ENCODE assay signal across 9 cellular contexts in genomic region chr1:242243472-242243871, GRCh38.
DNase-seq lines count a peak whose midpoint lies in the region; ATAC-seq and TF ChIP-seq lines count a peak whose summit lies in the region.
"Had no signal": no experiment of that assay in that cellular context is flagged by ENCODE, and none has a peak within 500 bp of the region (broad histone marks: within the 10 kb centered on the region; RNA-seq: fewer than 3 reads in every experiment).

No MANE protein-coding gene starts in this region.

- peaks cover 0 to 2% of the 10 kb centered on the region in 2 donors for H3K9me3 Mint-ChIP-seq in activated T-cell treated with anti-CD3 and anti-CD28 coated beads, Interleukin-2, amount 50 U/mL, for 72 hours
- no peaks in the 10 kb centered on the region for H3K9me3 Mint-ChIP-seq in activated naive CD4-positive, alpha-beta T cell treated with anti-CD3 and anti-CD28 coated beads, Interleukin-2, amount 10 ng/mL, durations not matched to agents 7 days and 5 days
- peaks cover 4% of the 10 kb centered on the region in 2 donors for H3K9me3 Mint-ChIP-seq in natural killer cell
- no peaks in the 10 kb centered on the region for H3K9me3 Mint-ChIP-seq in natural killer cell treated with Interleukin-12 subunit alpha and Interleukin-12 subunit beta and Interleukin-15 and Interleukin-18, amount 100 ng/mL, for 72 hours

- ATAC-seq in GM19025 (IDR thresholded peaks at IDR 0.05; ENCODE audit: low read depth, unreplicated experiment) (peak; percentile 96), HG02610 (IDR thresholded peaks at IDR 0.05; ENCODE audit: unreplicated experiment) (peak; percentile 98), HG03571 (IDR thresholded peaks at IDR 0.05; ENCODE audit: unreplicated experiment) (peak; percentile 96), sciatic nerve (peak; percentile 26), natural killer cell (no peak)
- ATAC-seq in activated T-cell treated with anti-CD3 and anti-CD28 coated beads, Interleukin-2, amount 50 U/mL, for 72 hours (replicated peaks in 1 of 2): no peak
- ATAC-seq in natural killer cell treated with Interleukin-12 subunit alpha and Interleukin-12 subunit beta and Interleukin-15 and Interleukin-18, amount 100 ng/mL, for 72 hours: no peak

- H3K36me3 Mint-ChIP-seq in activated T-cell treated with anti-CD3 and anti-CD28 coated beads, Interleukin-2, amount 50 U/mL, for 72 hours (ENCODE audit: insufficient read depth in 2 of 2): no peaks in the 10 kb centered on the region
- no peaks in the 10 kb centered on the region for H3K36me3 Mint-ChIP-seq in activated naive CD4-positive, alpha-beta T cell treated with anti-CD3 and anti-CD28 coated beads, Interleukin-2, amount 10 ng/mL, durations not matched to agents 7 days and 5 days
- H3K36me3 Mint-ChIP-seq in natural killer cell: no peaks in the 10 kb centered on the region
- H3K36me3 Mint-ChIP-seq in natural killer cell treated with Interleukin-12 subunit alpha and Interleukin-12 subunit beta and Interleukin-15 and Interleukin-18, amount 100 ng/mL, for 72 hours: no peaks in the 10 kb centered on the region

- TF ChIP-seq CTCF in natural killer cell (IDR thresholded peaks at IDR 0.05): no peak

- H3K4me1 Mint-ChIP-seq in activated T-cell treated with anti-CD3 and anti-CD28 coated beads, Interleukin-2, amount 50 U/mL, for 72 hours (ENCODE audit: low read depth): no peaks in the 10 kb centered on the region
- no peaks in the 10 kb centered on the region for H3K4me1 Mint-ChIP-seq in activated naive CD4-positive, alpha-beta T cell treated with anti-CD3 and anti-CD28 coated beads, Interleukin-2, amount 10 ng/mL, durations not matched to agents 7 days and 5 days
- H3K4me1 Mint-ChIP-seq in natural killer cell: no peaks in the 10 kb centered on the region
- no peaks in the 10 kb centered on the region for H3K4me1 Mint-ChIP-seq in natural killer cell treated with Interleukin-12 subunit alpha and Interleukin-12 subunit beta and Interleukin-15 and Interleukin-18, amount 100 ng/mL, for 72 hours (ENCODE audit: low read depth in 2 of 2)

- H3K4me3 Mint-ChIP-seq in activated T-cell treated with anti-CD3 and anti-CD28 coated beads, Interleukin-2, amount 50 U/mL, for 72 hours: peak overlapping the region in 1 of 2 donors; percentile 5
- no peak overlapping the region for H3K4me3 Mint-ChIP-seq in activated naive CD4-positive, alpha-beta T cell treated with anti-CD3 and anti-CD28 coated beads, Interleukin-2, amount 10 ng/mL, durations not matched to agents 7 days and 5 days
- no peak overlapping the region for H3K4me3 Mint-ChIP-seq in natural killer cell
- no peak overlapping the region for H3K4me3 Mint-ChIP-seq in natural killer cell treated with Interleukin-12 subunit alpha and Interleukin-12 subunit beta and Interleukin-15 and Interleukin-18, amount 100 ng/mL, for 72 hours

- intact Hi-C loops in sciatic nerve (cut with DNase I) (no loop called here), natural killer cell (cut with micrococcal nuclease) (no loop called here)

- CTCF ChIA-PET in activated naive CD4-positive, alpha-beta T cell treated with anti-CD3 and anti-CD28 coated beads, Interleukin-2, amount 10 ng/mL, durations not matched to agents 7 days and 5 days (lab: Charles Lee): interaction anchor here (0.6 kb wide), 1 partner anchor 281 kb away, joined by 3 read pairs; no protein-coding TSS in a partner anchor

- DNase-seq in sciatic nerve (ENCODE audit: low spot score) (no peak), natural killer cell (no peak)
- DNase-seq in activated T-cell treated with anti-CD3 and anti-CD28 coated beads, Interleukin-2, amount 50 U/mL, for 72 hours: no peak
- no peak for DNase-seq in activated naive CD4-positive, alpha-beta T cell treated with anti-CD3 and anti-CD28 coated beads, Interleukin-2, amount 10 ng/mL, durations not matched to agents 7 days and 5 days
- no peak for DNase-seq in natural killer cell treated with Interleukin-12 subunit alpha and Interleukin-12 subunit beta and Interleukin-15 and Interleukin-18, amount 100 ng/mL, for 72 hours (ENCODE audit: low spot score)
- DNase-seq: NCI-H1930 had no signal

- no peaks in the 10 kb centered on the region for H3K27me3 Mint-ChIP-seq in activated T-cell treated with anti-CD3 and anti-CD28 coated beads, Interleukin-2, amount 50 U/mL, for 72 hours (ENCODE audit: low read depth)
- no peaks in the 10 kb centered on the region for H3K27me3 Mint-ChIP-seq in activated naive CD4-positive, alpha-beta T cell treated with anti-CD3 and anti-CD28 coated beads, Interleukin-2, amount 10 ng/mL, durations not matched to agents 7 days and 5 days
- H3K27me3 Mint-ChIP-seq in natural killer cell (ENCODE audit: low read depth in 2 of 2): no peaks in the 10 kb centered on the region
- no peaks in the 10 kb centered on the region for H3K27me3 Mint-ChIP-seq in natural killer cell treated with Interleukin-12 subunit alpha and Interleukin-12 subunit beta and Interleukin-15 and Interleukin-18, amount 100 ng/mL, for 72 hours

- H3K27ac Mint-ChIP-seq in activated T-cell treated with anti-CD3 and anti-CD28 coated beads, Interleukin-2, amount 50 U/mL, for 72 hours: no peak overlapping the region
- H3K27ac Mint-ChIP-seq in activated naive CD4-positive, alpha-beta T cell treated with anti-CD3 and anti-CD28 coated beads, Interleukin-2, amount 10 ng/mL, durations not matched to agents 7 days and 5 days: no peak overlapping the region
- H3K27ac Mint-ChIP-seq in natural killer cell: no peak overlapping the region
- no peak overlapping the region for H3K27ac Mint-ChIP-seq in natural killer cell treated with Interleukin-12 subunit alpha and Interleukin-12 subunit beta and Interleukin-15 and Interleukin-18, amount 100 ng/mL, for 72 hours

Comparison
In these comparisons a context has a peak if more than half of its experiments do, and no peak if none do; other contexts are left out.
1. ATAC-seq: peak in GM19025 (single experiment), HG02610 (single experiment), HG03571 (single experiment) and sciatic nerve (single experiment); none in activated T-cell treated with anti-CD3 and anti-CD28 coated beads, Interleukin-2, amount 50 U/mL, for 72 hours (0 of 2), natural killer cell (0 of 3) and natural killer cell treated with Interleukin-12 subunit alpha and Interleukin-12 subunit beta and Interleukin-15 and Interleukin-18, amount 100 ng/mL, for 72 hours (0 of 2).